9 cellular contexts compared by ENCODE assay signal in genomic region chr12:113207621-113208040, GRCh38. TPM values are rescaled to one million over a fixed set of nuclear protein-coding genes. Genes with fewer than 3 reads are reported as not detected.
DNase-seq lines count a peak whose midpoint lies in the region; ATAC-seq and TF ChIP-seq lines count a peak whose summit lies in the region.
"Had no signal": no experiment of that assay in that cellular context is flagged by ENCODE, and none has a peak within 500 bp of the region (broad histone marks: within the 10 kb centered on the region; RNA-seq: fewer than 3 reads in every experiment).

No MANE protein-coding gene starts in this region.

- peak overlapping the region; percentile 24 to 93 (median 72) for H3K4me3 Mint-ChIP-seq in naive B cell

- ATAC-seq in HG03045 (IDR thresholded peaks at IDR 0.05; ENCODE audit: unreplicated experiment): peak; percentile 1
- ATAC-seq in naive B cell (ENCODE audit: low read depth in 2 of 2): peak; percentile 1 to 2
- no peak for ATAC-seq in HG03095 (IDR thresholded peaks at IDR 0.05; ENCODE audit: unreplicated experiment)

- in situ Hi-C loops in GM13976 (cut with MboI; ENCODE audit: low sequenced_read_pairs, unreplicated experiment): no loop called here

- peak overlapping the region; percentile 21; the same call in 1 of the 2 replicates for H3K4me3 ChIP-seq in SK-N-MC

- no peak overlapping the region for H3K9ac ChIP-seq in SK-N-MC (ENCODE audit: insufficient read length)

- no peak for TF ChIP-seq POLR2A in erythroblast (IDR thresholded peaks at IDR 0.05; ENCODE audit: low read length)

- no peaks in the 10 kb centered on the region for H3K36me3 ChIP-seq in SK-N-MC (ENCODE audit: insufficient read depth, low read length)

- no peaks in the 10 kb centered on the region for H3K27me3 Mint-ChIP-seq in naive B cell

- peak overlapping the region; percentile 97 to 100 (median 99) for H3K27ac Mint-ChIP-seq in naive B cell

- H3K9me3 Mint-ChIP-seq in naive B cell: no peaks in the 10 kb centered on the region

- H3K9me3 ChIP-seq in SK-N-MC (ENCODE audit: low read depth, low read length): no peaks in the 10 kb centered on the region

- H3K4me1 Mint-ChIP-seq in naive B cell: peaks cover 36 to 71% (median 38%) of the 10 kb centered on the region in 3 donors

- DNase-seq in GM13976 (ENCODE audit: low spot score): peak; percentile 21
- no peak for DNase-seq in SK-N-MC (ENCODE audit: low read depth, low spot score)
- DNase-seq in naive B cell: no peak
- no peak for DNase-seq in erythroblast (lab: John Stamatoyannopoulos, UW)
- DNase-seq in COLO668 (lab: John Stamatoyannopoulos, UW; ENCODE audit: unreplicated experiment): no peak
- no peak for DNase-seq in HuH-7.5 (ENCODE audit: low spot score)
- DNase-seq: NCI-H2171 had no signal

- no peak for TF ChIP-seq CTCF in GM13976 (IDR thresholded peaks at IDR 0.05; ENCODE audit: borderline replicate concordance, control extremely low read depth, extremely low read depth, insufficient read depth, missing control alignments)

- H3K27ac ChIP-seq in SK-N-MC: peak overlapping the region; percentile 77; the same call in 1 of the 2 replicates

- no peaks in the 10 kb centered on the region for H3K36me3 Mint-ChIP-seq in naive B cell

RNA-seq across cellular contexts. Expression of gene TPCN1, which starts 13.6 kb away (rescaled TPM):
- 10 to 100 TPM in 5 of 6 donors, 1 to 10 TPM in 1; 8.8 to 26.2 (median 18.9) TPM for polyA plus RNA-seq in naive B cell (ENCODE audit: low read depth in 6 of 6)

RNA-seq across cellular contexts. Expression of gene RITA1, which starts 22.1 kb away (rescaled TPM):
- polyA plus RNA-seq in naive B cell (ENCODE audit: low read depth in 6 of 6): 10 to 100 TPM; 21.0 to 31.9 (median 24.1) TPM

RNA-seq across cellular contexts. Expression of gene DDX54, which starts 22.4 kb away (rescaled TPM):
- 10 to 100 TPM in 5 of 6 donors, 1 to 10 TPM in 1; 9.0 to 45.5 (median 25.4) TPM for polyA plus RNA-seq in naive B cell (ENCODE audit: low read depth in 6 of 6)

RNA-seq across cellular contexts. Expression of gene CFAP73, which starts 58.1 kb away (rescaled TPM):
- 1 to 10 TPM in 1 of 6 donors, not detected in 5; 1.2 TPM for polyA plus RNA-seq in naive B cell (ENCODE audit: low read depth in 6 of 6)
